18 cellular contexts compared by ENCODE assay signal in the genomic region with DNA sequence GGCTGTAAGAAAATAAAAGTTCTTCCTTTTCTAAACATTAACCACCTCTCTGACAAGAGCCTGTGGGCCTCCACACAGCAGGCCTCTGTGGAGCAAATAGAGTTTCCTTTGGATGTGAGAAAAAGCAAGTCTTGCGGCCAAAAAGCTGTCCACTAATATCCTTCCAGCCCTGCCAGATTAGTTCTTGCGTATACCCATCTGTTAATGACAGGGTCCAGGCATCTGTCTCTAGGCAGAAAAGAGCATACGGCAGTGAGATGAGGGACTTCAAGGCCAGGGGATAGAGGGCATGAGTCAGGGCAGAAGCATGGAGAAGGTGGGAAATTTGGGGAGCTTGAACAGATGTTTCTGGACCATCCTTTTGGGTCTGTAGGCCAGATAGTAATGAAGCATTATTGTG.
"Had no signal": no experiment of that assay in that cellular context is flagged by ENCODE, and none has a peak within 500 bp of the region (broad histone marks: within the 10 kb centered on the region; RNA-seq: fewer than 3 reads in every experiment).

No MANE protein-coding gene starts in this region.

- H3K4me1 ChIP-seq: ascending aorta, lower lobe of right lung, stomach had no signal

- H3K4me1 Mint-ChIP-seq: naive thymus-derived CD8-positive, alpha-beta T cell had no signal

- H3K27me3 ChIP-seq: ascending aorta, ovary, stomach had no signal

- H3K4me3 Mint-ChIP-seq: activated T-cell treated with anti-CD3 and anti-CD28 coated beads, Interleukin-2, amount 50 U/mL, for 72 hours; naive thymus-derived CD8-positive, alpha-beta T cell; type B pancreatic cell had no signal

- H3K36me3 Mint-ChIP-seq: naive thymus-derived CD8-positive, alpha-beta T cell; type B pancreatic cell had no signal

- H3K27me3 Mint-ChIP-seq: type B pancreatic cell had no signal

- H3K27ac Mint-ChIP-seq: activated T-cell treated with anti-CD3 and anti-CD28 coated beads, Interleukin-2, amount 50 U/mL, for 72 hours; naive thymus-derived CD8-positive, alpha-beta T cell; type B pancreatic cell had no signal

- H3K9me3 ChIP-seq: ascending aorta, lower lobe of right lung, ovary, stomach had no signal

- H3K36me3 ChIP-seq: ascending aorta, lower lobe of right lung, ovary, stomach had no signal

- H3K9me3 Mint-ChIP-seq: activated T-cell treated with anti-CD3 and anti-CD28 coated beads, Interleukin-2, amount 50 U/mL, for 72 hours; naive thymus-derived CD8-positive, alpha-beta T cell; type B pancreatic cell had no signal

- ATAC-seq: activated T-cell treated with anti-CD3 and anti-CD28 coated beads, Interleukin-2, amount 50 U/mL, for 72 hours; naive thymus-derived CD8-positive, alpha-beta T cell; sciatic nerve had no signal

- DNase-seq: activated CD4-positive, alpha-beta T cell treated with anti-CD3 and anti-CD28 coated beads for 1 hour; activated CD8-positive, alpha-beta memory T cell treated with anti-CD3 and anti-CD28 coated beads for 24 hours; activated effector memory CD4-positive, alpha-beta T cell treated with anti-CD3 and anti-CD28 coated beads, Interleukin-2, amount 50 U/mL, for 16 hours; activated naive CD4-positive, alpha-beta T cell treated with anti-CD3 and anti-CD28 coated beads, Interleukin-2, amount 50 U/mL, for 16 hours; activated T-cell treated with anti-CD3 and anti-CD28 coated beads, Interleukin-2, amount 50 U/mL, for 72 hours; effector CD4-positive, alpha-beta T cell; head of caudate nucleus; lower lobe of right lung; naive thymus-derived CD8-positive, alpha-beta T cell; ovary; stimulated activated CD4-positive, alpha-beta T cell treated with anti-CD3 and anti-CD28 coated beads, Interleukin-4, amount 100 ng/mL, for 1 hour; stomach; T-helper 1 cell; T1000 had no signal

- H3K27ac ChIP-seq: ascending aorta, lower lobe of right lung, ovary, stomach had no signal

- H3K4me3 ChIP-seq: ascending aorta, lower lobe of right lung, ovary, smooth muscle cell, stomach had no signal
